In genomic region chr6:33116417-33116816, GRCh38 we compare ENCODE assay signal across 2 cellular contexts.
TF ChIP-seq lines count a peak whose summit lies in the region.

No MANE protein-coding gene starts in this region.

TF ChIP-seq in SK-N-SH, 30 proteins besides CTCF, POLR2A, EP300 and RAD21 (continued from another document):
- TF ChIP-seq, protein P1, sequence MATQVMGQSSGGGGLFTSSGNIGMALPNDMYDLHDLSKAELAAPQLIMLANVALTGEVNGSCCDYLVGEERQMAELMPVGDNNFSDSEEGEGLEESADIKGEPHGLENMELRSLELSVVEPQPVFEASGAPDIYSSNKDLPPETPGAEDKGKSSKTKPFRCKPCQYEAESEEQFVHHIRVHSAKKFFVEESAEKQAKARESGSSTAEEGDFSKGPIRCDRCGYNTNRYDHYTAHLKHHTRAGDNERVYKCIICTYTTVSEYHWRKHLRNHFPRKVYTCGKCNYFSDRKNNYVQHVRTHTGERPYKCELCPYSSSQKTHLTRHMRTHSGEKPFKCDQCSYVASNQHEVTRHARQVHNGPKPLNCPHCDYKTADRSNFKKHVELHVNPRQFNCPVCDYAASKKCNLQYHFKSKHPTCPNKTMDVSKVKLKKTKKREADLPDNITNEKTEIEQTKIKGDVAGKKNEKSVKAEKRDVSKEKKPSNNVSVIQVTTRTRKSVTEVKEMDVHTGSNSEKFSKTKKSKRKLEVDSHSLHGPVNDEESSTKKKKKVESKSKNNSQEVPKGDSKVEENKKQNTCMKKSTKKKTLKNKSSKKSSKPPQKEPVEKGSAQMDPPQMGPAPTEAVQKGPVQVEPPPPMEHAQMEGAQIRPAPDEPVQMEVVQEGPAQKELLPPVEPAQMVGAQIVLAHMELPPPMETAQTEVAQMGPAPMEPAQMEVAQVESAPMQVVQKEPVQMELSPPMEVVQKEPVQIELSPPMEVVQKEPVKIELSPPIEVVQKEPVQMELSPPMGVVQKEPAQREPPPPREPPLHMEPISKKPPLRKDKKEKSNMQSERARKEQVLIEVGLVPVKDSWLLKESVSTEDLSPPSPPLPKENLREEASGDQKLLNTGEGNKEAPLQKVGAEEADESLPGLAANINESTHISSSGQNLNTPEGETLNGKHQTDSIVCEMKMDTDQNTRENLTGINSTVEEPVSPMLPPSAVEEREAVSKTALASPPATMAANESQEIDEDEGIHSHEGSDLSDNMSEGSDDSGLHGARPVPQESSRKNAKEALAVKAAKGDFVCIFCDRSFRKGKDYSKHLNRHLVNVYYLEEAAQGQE (IDR thresholded peaks at IDR 0.05; ENCODE audit: low read depth, low read length) = no peak
- TF ChIP-seq FOXM1 (IDR thresholded peaks at IDR 0.05; ENCODE audit: low read depth) = no peak
- TF ChIP-seq ZBTB33 (IDR thresholded peaks at IDR 0.05; ENCODE audit: borderline replicate concordance, low read depth) = no peak
- no peak for TF ChIP-seq MXI1 (IDR thresholded peaks at IDR 0.05; ENCODE audit: low read depth, low read length)
- no peak for TF ChIP-seq RCOR1 (IDR thresholded peaks at IDR 0.05; ENCODE audit: low read length)
- no peak for TF ChIP-seq TEAD4 (IDR thresholded peaks at IDR 0.05; ENCODE audit: borderline replicate concordance, insufficient read depth)
- no peak for TF ChIP-seq YY1 (IDR thresholded peaks at IDR 0.05; ENCODE audit: low read depth)
- no peak for TF ChIP-seq GABPA (IDR thresholded peaks at IDR 0.05; ENCODE audit: low read depth)
- no peak for TF ChIP-seq SIN3A (IDR thresholded peaks at IDR 0.05; ENCODE audit: borderline replicate concordance, low read depth, low read length)
- no peak for TF ChIP-seq USF1 (IDR thresholded peaks at IDR 0.05; ENCODE audit: borderline replicate concordance, low read depth)
- no peak for TF ChIP-seq CHD2 (IDR thresholded peaks at IDR 0.05; ENCODE audit: low read length, partially characterized antibody)
- TF ChIP-seq PBX3 (IDR thresholded peaks at IDR 0.05) = no peak
- no peak for TF ChIP-seq FOXJ3 (CRISPR knock-in tag; IDR thresholded peaks at IDR 0.05)

TF ChIP-seq in SK-N-SH treated with all-trans-retinoic acid at 6 μM for 48 hours, 23 proteins besides CTCF, POLR2A, EP300 and RAD21 (continued from another document):
- TF ChIP-seq PATZ1 (CRISPR knock-in tag; IDR thresholded peaks at IDR 0.05; ENCODE audit: borderline replicate concordance) = no peak
- TF ChIP-seq, protein P2, sequence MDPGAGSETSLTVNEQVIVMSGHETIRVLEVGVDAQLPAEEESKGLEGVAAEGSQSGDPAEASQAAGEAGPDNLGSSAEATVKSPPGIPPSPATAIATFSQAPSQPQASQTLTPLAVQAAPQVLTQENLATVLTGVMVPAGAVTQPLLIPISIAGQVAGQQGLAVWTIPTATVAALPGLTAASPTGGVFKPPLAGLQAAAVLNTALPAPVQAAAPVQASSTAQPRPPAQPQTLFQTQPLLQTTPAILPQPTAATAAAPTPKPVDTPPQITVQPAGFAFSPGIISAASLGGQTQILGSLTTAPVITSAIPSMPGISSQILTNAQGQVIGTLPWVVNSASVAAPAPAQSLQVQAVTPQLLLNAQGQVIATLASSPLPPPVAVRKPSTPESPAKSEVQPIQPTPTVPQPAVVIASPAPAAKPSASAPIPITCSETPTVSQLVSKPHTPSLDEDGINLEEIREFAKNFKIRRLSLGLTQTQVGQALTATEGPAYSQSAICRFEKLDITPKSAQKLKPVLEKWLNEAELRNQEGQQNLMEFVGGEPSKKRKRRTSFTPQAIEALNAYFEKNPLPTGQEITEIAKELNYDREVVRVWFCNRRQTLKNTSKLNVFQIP (CRISPR knock-in tag; IDR thresholded peaks at IDR 0.05; ENCODE audit: borderline replicate concordance, low read depth) = no peak
- no peak for TF ChIP-seq ESRRG (CRISPR knock-in tag; IDR thresholded peaks at IDR 0.05)
- no peak for TF ChIP-seq SNAI2 (CRISPR knock-in tag; IDR thresholded peaks at IDR 0.05)
- TF ChIP-seq OSR1 (CRISPR knock-in tag; IDR thresholded peaks at IDR 0.05) = no peak
- no peak for TF ChIP-seq ZC3H10 (CRISPR knock-in tag; IDR thresholded peaks at IDR 0.05)
- no peak for TF ChIP-seq ISL1 (CRISPR knock-in tag; IDR thresholded peaks at IDR 0.05)
- TF ChIP-seq ZNF565 (CRISPR knock-in tag; conservative IDR thresholded peaks at IDR 0.05; ENCODE audit: low read depth) = no peak
- no peak for TF ChIP-seq ARNTL (CRISPR knock-in tag; IDR thresholded peaks at IDR 0.05; ENCODE audit: borderline replicate concordance, low read depth)
- TF ChIP-seq CSDC2 (CRISPR knock-in tag; IDR thresholded peaks at IDR 0.05) = no peak
